Comparison of ENCODE assay signal across 9 cellular contexts in genomic region chr14:72892879-72893635, GRCh38. TPM values are rescaled to one million over a fixed set of nuclear protein-coding genes. Genes with fewer than 3 reads are reported as not detected.
DNase-seq lines count a peak whose midpoint lies in the region; ATAC-seq, FAIRE-seq and TF ChIP-seq lines count a peak whose summit lies in the region.
"Had no signal": no experiment of that assay in that cellular context is flagged by ENCODE, and none has a peak within 500 bp of the region (broad histone marks: within the 10 kb centered on the region; RNA-seq: fewer than 3 reads in every experiment).

No MANE protein-coding gene starts in this region.

- no peaks in the 10 kb centered on the region for H3K36me3 ChIP-seq in neural cell (ENCODE audit: insufficient read depth, low read length)
- no peaks in the 10 kb centered on the region for H3K36me3 ChIP-seq in aorta (ENCODE audit: control insufficient read depth in 1 of 2, insufficient read depth in 2 of 2, low read length in 1 of 2)

- no peaks in the 10 kb centered on the region for H3F3A ChIP-seq in neural cell (ENCODE audit: insufficient read depth, low read length, poor library complexity, severe bottlenecking)

- H3K27me3 Mint-ChIP-seq in activated T-cell treated with anti-CD3 and anti-CD28 coated beads, Interleukin-2, amount 50 U/mL, for 4 hours (ENCODE audit: low read depth): peaks cover 47% of the 10 kb centered on the region

- H3K4me1 ChIP-seq in A549 (peaks cover 18% of the 10 kb centered on the region), aorta (ENCODE audit: control insufficient read depth in 1 of 2, insufficient read depth in 2 of 2, low read length in 2 of 2) (no peaks in the 10 kb centered on the region)

- peak overlapping the region; percentile 90 for H3K4me3 Mint-ChIP-seq in activated T-cell treated with anti-CD3 and anti-CD28 coated beads, Interleukin-2, amount 50 U/mL, for 4 hours

- no peak for TF ChIP-seq CTCF in A549 (IDR thresholded peaks at IDR 0.05)
- no peak for TF ChIP-seq CTCF in foreskin fibroblast (IDR thresholded peaks at IDR 0.05; ENCODE audit: low read depth, low read length)
- TF ChIP-seq CTCF in neural cell (IDR thresholded peaks at IDR 0.05; ENCODE audit: poor library complexity, severe bottlenecking): no peak

- peak overlapping the region in 1 of 2 experiments; percentile 18; a peak in 2 of 6 replicates for H3K27ac ChIP-seq in A549
- H3K27ac ChIP-seq in neural cell (ENCODE audit: low read length): no peak overlapping the region
- H3K27ac ChIP-seq in aorta (ENCODE audit: low read depth in 1 of 2, low read length in 2 of 2): no peak overlapping the region

- no peaks in the 10 kb centered on the region for H3K9me2 ChIP-seq in neural cell (ENCODE audit: insufficient read depth, low read length)

- whole genome bisulfite sequencing in A549 (ENCODE audit: missing lambda C conversion rate): 3% methylated on average over 19 of the region's 68 CpGs
- WGBS in aorta, 2 donors: 1% methylated on average over 57 to 68 of the region's 68 CpGs

- peak overlapping the region; percentile 95 for H3K4me2 ChIP-seq in A549
- peak overlapping the region; percentile 99 for H3K4me2 ChIP-seq in neural cell (ENCODE audit: low read length)

- ATAC-seq in A549 (peak; percentile 44 to 60; a peak in 5 of 6 replicates), GM18505 (IDR thresholded peaks at IDR 0.05; ENCODE audit: unreplicated experiment) (peak; percentile 8), aorta (ENCODE audit: low FRiP score) (peak; percentile 47)
- peak; percentile 21 to 24 for ATAC-seq in activated T-cell treated with anti-CD3 and anti-CD28 coated beads, Interleukin-2, amount 50 U/mL, for 4 hours

- TF ChIP-seq RAD21 in A549 (conservative IDR thresholded peaks at IDR 0.05 in 1 of 2, IDR thresholded peaks at IDR 0.05 in 1 of 2) (no peak), Ishikawa (IDR thresholded peaks at IDR 0.05; ENCODE audit: low read depth) (no peak), neural cell (conservative IDR thresholded peaks at IDR 0.05) (no peak)

- H3K27me3 ChIP-seq in neural cell (ENCODE audit: insufficient read depth, low read depth, low read length): peaks cover 66% of the 10 kb centered on the region
- H3K27me3 ChIP-seq in aorta (ENCODE audit: control insufficient read depth in 1 of 2, insufficient read depth in 2 of 2, low read length in 1 of 2): no peaks in the 10 kb centered on the region

- peaks cover 23% of the 10 kb centered on the region for H3K4me1 Mint-ChIP-seq in activated T-cell treated with anti-CD3 and anti-CD28 coated beads, Interleukin-2, amount 50 U/mL, for 4 hours (ENCODE audit: low read depth)

- H3K9ac ChIP-seq in neural cell (ENCODE audit: low read length): peak overlapping the region; percentile 51

- H3K9me3 ChIP-seq in A549 (no peaks in the 10 kb centered on the region), neural cell (ENCODE audit: low read length) (no peaks in the 10 kb centered on the region), aorta (ENCODE audit: control insufficient read depth, low read length) (no peaks in the 10 kb centered on the region)

- no peak for FAIRE-seq in A549 (lab: Jason Lieb, UNC)
- FAIRE-seq: islet of Langerhans had no signal

- H4K20me1 ChIP-seq in neural cell (ENCODE audit: insufficient read depth): no peaks in the 10 kb centered on the region

- POLR2A ChIA-PET in A549 (lab: Yijun Ruan, JAX): no interaction called here

- TF ChIP-seq POLR2A in A549 (IDR thresholded peaks at IDR 0.05; ENCODE audit: low read length): no peak
- TF ChIP-seq POLR2A in GM18505 (IDR thresholded peaks at IDR 0.05; ENCODE audit: borderline replicate concordance, extremely low read depth, insufficient read depth, insufficient read length): no peak

- no peak for DNase-seq in A549 (ENCODE audit: low read depth in 1 of 2, low spot score in 1 of 2)
- peak; percentile 20 for DNase-seq in activated T-cell treated with anti-CD3 and anti-CD28 coated beads, Interleukin-2, amount 50 U/mL, for 4 hours
- peak in 1 of 2 donors; percentile 59 for DNase-seq in foreskin fibroblast
- peak; percentile 49 to 77 for DNase-seq in aorta
- no peak for DNase-seq in GF-D8 (lab: John Stamatoyannopoulos, UW)

- H3K4me3 ChIP-seq in A549 (peak overlapping the region; percentile 60), foreskin fibroblast (ENCODE audit: low read depth in 1 of 2, low read length in 2 of 2) (peak overlapping the region; percentile 72 to 85), neural cell (ENCODE audit: low read length) (peak overlapping the region; percentile 91), aorta (ENCODE audit: low read length in 2 of 2) (peak overlapping the region; percentile 15 to 92)

- peaks cover 2% of the 10 kb centered on the region for H3K36me3 Mint-ChIP-seq in activated T-cell treated with anti-CD3 and anti-CD28 coated beads, Interleukin-2, amount 50 U/mL, for 4 hours (ENCODE audit: insufficient read depth)

- peaks cover 11% of the 10 kb centered on the region for H3K79me2 ChIP-seq in neural cell (replicated peaks; ENCODE audit: insufficient read depth, low read length)

- intact Hi-C loops in aorta (cut with DNase I): loop anchor here (5.0 to 10.0 kb wide), 3 partner anchors 81 to 148 kb away; no protein-coding TSS in a partner anchor

- CTCF ChIA-PET in A549 (lab: Yijun Ruan, JAX): interaction anchor here (0.7 to 2.9 kb wide), 7 partner anchors 11 to 379 kb away, joined by 3 to 36 read pairs (median 18); no protein-coding TSS in a partner anchor

- H3K9me3 Mint-ChIP-seq in activated T-cell treated with anti-CD3 and anti-CD28 coated beads, Interleukin-2, amount 50 U/mL, for 4 hours: no peaks in the 10 kb centered on the region

- TF ChIP-seq EP300 in A549 (IDR thresholded peaks at IDR 0.05) (no peak), Ishikawa (IDR thresholded peaks at IDR 0.05; ENCODE audit: borderline replicate concordance) (no peak), neural cell (conservative IDR thresholded peaks at IDR 0.05; ENCODE audit: poor library complexity, severe bottlenecking) (no peak)

- H2AFZ ChIP-seq in neural cell (ENCODE audit: low read depth, low read length): peak overlapping the region; percentile 21

TF ChIP-seq in A549, 52 proteins besides CTCF, POLR2A, EP300 and RAD21 (continues in another document):
- TF ChIP-seq BHLHE40 (IDR thresholded peaks at IDR 0.05; ENCODE audit: low read depth, low read length): no peak
- TF ChIP-seq NR3C1 (IDR thresholded peaks at IDR 0.05): no peak
- no peak for TF ChIP-seq USF2 (IDR thresholded peaks at IDR 0.05)

TF ChIP-seq in neural cell, 6 proteins besides CTCF, POLR2A, EP300 and RAD21:
- no peak for TF ChIP-seq EZH2 (IDR thresholded peaks at IDR 0.05; ENCODE audit: borderline replicate concordance, insufficient read depth, low read length, poor library complexity, severe bottlenecking)

RNA-seq across cellular contexts. Expression of gene DPF3, which starts 0.8 kb away (rescaled TPM):
- 0.05 and 0.28 TPM in 2 replicates for polyA plus RNA-seq in A549 (2011; rRNA removed)
- 0.05 and 0.07 TPM in 2 replicates for polyA plus RNA-seq in A549 (2012; cell fraction: cytosol; rRNA removed)
- 0.07 and 0.10 TPM in 2 replicates for polyA plus RNA-seq in A549 (2012; cell fraction: nucleus; rRNA removed)
- 0.09 to 0.24 TPM (median 0.10 TPM) in 3 replicates for polyA plus RNA-seq in A549 (2017; fragmentation: RNase III; extraction: RNeasy Plus Mini Kit Qiagen cat#74134 plus additional on column Dnase treatment)
- 0.58 TPM in 1 of 2 replicates, not detected in the other for polyA minus RNA-seq in A549 (2011; rRNA and poly(A)+ RNA removed)
- total RNA-seq in activated T-cell treated with anti-CD3 and anti-CD28 coated beads, Interleukin-2, amount 50 U/mL, for 4 hours: under 1 TPM; 0.48 to 0.95 (median 0.71) TPM
- 2.9 and 5.7 TPM in 2 replicates for polyA plus RNA-seq in neural cell
- 17.0 and 21.8 TPM in 2 replicates for polyA minus RNA-seq in neural cell
- total RNA-seq in aorta: 1 to 10 TPM in 1 of 2 donors, under 1 TPM in 1; 0.65 to 2.2 TPM
- polyA plus RNA-seq in aorta: under 1 TPM; 0.15 to 0.75 TPM

RNA-seq across cellular contexts. Expression of gene DCAF4, which starts 33.2 kb away (rescaled TPM):
- polyA plus RNA-seq in A549 (2011; rRNA removed) (21.0 and 22.4 TPM in 2 replicates), A549 (2017; fragmentation: RNase III; extraction: RNeasy Plus Mini Kit Qiagen cat#74134 plus additional on column Dnase treatment) (18.4 to 18.9 TPM (median 18.8 TPM) in 3 replicates), neural cell (12.2 and 16.5 TPM in 2 replicates), aorta (1 to 10 TPM; 4.6 to 7.4 TPM)
- polyA plus RNA-seq in A549 (2012; cell fraction: cytosol; rRNA removed): 18.9 and 19.2 TPM in 2 replicates
- 43.8 and 58.5 TPM in 2 replicates for polyA plus RNA-seq in A549 (2012; cell fraction: nucleus; rRNA removed)
- 33.3 and 35.7 TPM in 2 replicates for polyA minus RNA-seq in A549 (2011; rRNA and poly(A)+ RNA removed)
- total RNA-seq in activated T-cell treated with anti-CD3 and anti-CD28 coated beads, Interleukin-2, amount 50 U/mL, for 4 hours: 10 to 100 TPM; 29.7 to 39.2 (median 34.0) TPM
- polyA minus RNA-seq in neural cell: 10.0 and 21.2 TPM in 2 replicates
- 10 to 100 TPM; 11.3 to 15.7 TPM for total RNA-seq in aorta

Comparison
In these comparisons a context has a peak if more than half of its experiments do, and no peak if none do; other contexts are left out.
1. DNase-seq: peak in activated T-cell treated with anti-CD3 and anti-CD28 coated beads, Interleukin-2, amount 50 U/mL, for 4 hours (single experiment) and aorta (2 of 2); none in A549 (0 of 2) and GF-D8 (single experiment).
2. Peak in every context shown above with its lines, with median percentiles within 50 percentile points of each other: ATAC-seq and H3K4me3 ChIP-seq.